Comparison of ENCODE assay signal across 10 cellular contexts in genomic region chr1:196115641-196116040, GRCh38.
DNase-seq lines count a peak whose midpoint lies in the region; ATAC-seq and TF ChIP-seq lines count a peak whose summit lies in the region.
"Had no signal": no experiment of that assay in that cellular context is flagged by ENCODE, and none has a peak within 500 bp of the region (broad histone marks: within the 10 kb centered on the region; RNA-seq: fewer than 3 reads in every experiment).

No MANE protein-coding gene starts in this region.

- H4K8ac ChIP-seq in mesenchymal stem cell (ENCODE audit: low read length), result no peak overlapping the region

- no peak overlapping the region for H2BK5ac ChIP-seq in mesenchymal stem cell (ENCODE audit: low read depth, low read length, poor library complexity, severe bottlenecking)

- H3K27ac ChIP-seq in mesenchymal stem cell (ENCODE audit: low read length, poor library complexity, severe bottlenecking), result no peak overlapping the region
- H3K27ac ChIP-seq: skin epidermis had no signal

- H2AK5ac ChIP-seq in mesenchymal stem cell (ENCODE audit: low read length, severe bottlenecking), result no peak overlapping the region

- H3K4me1 ChIP-seq in mesenchymal stem cell (ENCODE audit: control insufficient read depth, insufficient read depth, low read depth, low read length), result peaks cover 2% of the 10 kb centered on the region

- no peak for TF ChIP-seq POLR2A in erythroblast (IDR thresholded peaks at IDR 0.05; ENCODE audit: low read length)

- no peak overlapping the region for H3K4me2 ChIP-seq in mesenchymal stem cell (ENCODE audit: low read length, poor library complexity, severe bottlenecking)

- no peak overlapping the region for H2BK120ac ChIP-seq in mesenchymal stem cell (ENCODE audit: low read depth, low read length)

- no peaks in the 10 kb centered on the region for H3K27me3 ChIP-seq in mesenchymal stem cell (ENCODE audit: control insufficient read depth in 1 of 2, insufficient read depth in 1 of 2, low read length in 2 of 2)

- H3K36me3 ChIP-seq in mesenchymal stem cell (ENCODE audit: control insufficient read depth in 1 of 2, insufficient read depth in 2 of 2, low read depth in 1 of 2, low read length in 2 of 2), result no peaks in the 10 kb centered on the region

- H3K14ac ChIP-seq in mesenchymal stem cell (ENCODE audit: low read length in 2 of 2), result no peak overlapping the region

- H3K9me3 ChIP-seq in mesenchymal stem cell (ENCODE audit: control insufficient read depth, low read length), result no peaks in the 10 kb centered on the region

- H2BK15ac ChIP-seq in mesenchymal stem cell (ENCODE audit: low read depth, poor library complexity, severe bottlenecking), result no peak overlapping the region

- H3K4ac ChIP-seq in mesenchymal stem cell (ENCODE audit: low read depth in 1 of 2, low read length in 2 of 2), result no peak overlapping the region

- H3K4me3 ChIP-seq in mesenchymal stem cell (ENCODE audit: insufficient read depth in 1 of 2, low read depth in 1 of 2, low read length in 2 of 2), result no peak overlapping the region
- H3K4me3 ChIP-seq: skin epidermis had no signal

- H3K18ac ChIP-seq in mesenchymal stem cell (ENCODE audit: low read depth in 1 of 2, low read length in 2 of 2), result no peak overlapping the region

- H2AFZ ChIP-seq in mesenchymal stem cell (ENCODE audit: low read depth, low read length), result no peak overlapping the region

- no peaks in the 10 kb centered on the region for H3K79me1 ChIP-seq in mesenchymal stem cell (replicated peaks; ENCODE audit: low read length, poor library complexity, severe bottlenecking)

- ATAC-seq in GM21825 (IDR thresholded peaks at IDR 0.05; ENCODE audit: unreplicated experiment) (no peak), HG03025 (IDR thresholded peaks at IDR 0.05; ENCODE audit: low FRiP score, unreplicated experiment) (no peak)
- ATAC-seq: stimulated activated naive B cell treated with anti-CD40 and anti-IgM and Interleukin-4, amounts not matched to agents 10 μg/mL and 1 μg/mL and 100 μg/mL, for 72 hours had no signal

- no peak overlapping the region for H2BK12ac ChIP-seq in mesenchymal stem cell (ENCODE audit: low read length in 2 of 2)

- no peak overlapping the region for H3K23ac ChIP-seq in mesenchymal stem cell (ENCODE audit: low read length in 2 of 2)

- 10% methylated on average over 2 of the region's 2 CpGs for WGBS in mesenchymal stem cell

- H4K91ac ChIP-seq in mesenchymal stem cell (ENCODE audit: low read length), result no peak overlapping the region

- DNase-seq in AG08395 (ENCODE audit: low spot score), result peak; percentile 75
- peak; percentile 14 to 74 for DNase-seq in NCI-H446 (lab: John Stamatoyannopoulos, UW)
- DNase-seq in erythroblast (lab: John Stamatoyannopoulos, UW), result peak; percentile 8 to 25
- DNase-seq in mesenchymal stem cell, result peak; percentile 36
- DNase-seq in NCI-H1092 (lab: John Stamatoyannopoulos, UW), result no peak
- no peak for DNase-seq in GOT3 (lab: John Stamatoyannopoulos, UW)
- DNase-seq: stimulated activated naive B cell treated with anti-CD40 and anti-IgM and Interleukin-4, amounts not matched to agents 10 μg/mL and 1 μg/mL and 100 μg/mL, for 72 hours had no signal

- H3K9ac ChIP-seq in mesenchymal stem cell (ENCODE audit: low read length), result no peak overlapping the region

Comparison
In these comparisons a context has a peak if more than half of its experiments do, and no peak if none do; other contexts are left out.
1. DNase-seq: peak in AG08395 (single experiment), NCI-H446 (2 of 2), erythroblast (2 of 2) and mesenchymal stem cell (single experiment); none in NCI-H1092 (single experiment) and GOT3 (single experiment).